In the genomic region with DNA sequence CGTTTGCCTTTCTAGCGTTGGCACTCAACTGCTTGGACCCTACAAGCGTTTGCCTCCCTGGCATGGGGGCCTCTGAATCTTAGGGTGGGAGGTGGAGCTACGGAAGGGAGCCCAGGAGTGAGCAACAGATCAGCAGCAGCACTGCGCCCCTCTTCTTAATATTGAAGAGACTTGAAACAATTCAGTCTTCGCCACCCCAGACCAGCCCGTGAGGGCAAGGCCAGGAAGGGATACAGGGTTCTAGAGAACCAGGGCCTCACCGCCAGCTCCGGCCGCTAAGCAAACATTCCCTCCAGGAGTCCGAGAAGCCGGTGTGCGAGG, we compare ENCODE assay signal across 1 cellular context.
TF ChIP-seq lines count a peak whose summit lies in the region.

No MANE protein-coding gene starts in this region.

TF ChIP-seq in H1, 55 proteins besides CTCF, POLR2A, EP300 and RAD21:
- 0 out of 2 replicates have a peak, but pooled peaks have one; percentile 0 for TF ChIP-seq TBP (IDR thresholded peaks at IDR 0.05; ENCODE audit: low read depth, low read length)
- TF ChIP-seq NANOG (IDR thresholded peaks at IDR 0.05; ENCODE audit: insufficient read depth, low read depth, low read length, poor library complexity, severe bottlenecking), result no peak
- no peak for TF ChIP-seq JUN (IDR thresholded peaks at IDR 0.05; ENCODE audit: low read depth, low read length)
